Comparison of ENCODE assay signal across 8 cellular contexts in the genomic region with DNA sequence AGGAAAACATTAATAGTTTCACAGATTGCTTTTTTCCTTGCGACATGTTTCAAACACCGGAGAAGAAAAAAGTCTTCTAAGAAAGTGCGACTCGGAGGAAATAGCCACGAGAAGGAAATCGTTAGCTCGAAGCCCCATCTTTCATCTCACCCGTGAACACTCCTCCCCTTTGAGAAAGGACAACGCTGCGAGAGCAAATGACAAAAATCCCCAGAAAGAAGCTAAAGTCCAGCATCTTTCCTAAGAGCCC.
DNase-seq lines count a peak whose midpoint lies in the region; ATAC-seq and TF ChIP-seq lines count a peak whose summit lies in the region.

No MANE protein-coding gene starts in this region.

- H3K9me3 Mint-ChIP-seq in Caco-2 (ENCODE audit: unreplicated experiment) = no peaks in the 10 kb centered on the region
- peaks cover 0 to 5% (median 0%) of the 10 kb centered on the region in 3 donors for H3K9me3 Mint-ChIP-seq in IgD-negative memory B cell

- H3K79me2 ChIP-seq in mammary epithelial cell (ENCODE audit: insufficient read depth, low read length) = peaks cover 93% of the 10 kb centered on the region
- H3K79me2 ChIP-seq in mesendoderm (ENCODE audit: control insufficient read depth, insufficient read depth, low read length) = peaks cover 19% of the 10 kb centered on the region

- H3K79me1 ChIP-seq in mesendoderm (ENCODE audit: low read length) = peaks cover 2% of the 10 kb centered on the region

- H2AK5ac ChIP-seq in mesendoderm (ENCODE audit: low read length) = no peak overlapping the region

- H2BK120ac ChIP-seq in mesendoderm (ENCODE audit: low read depth, low read length) = no peak overlapping the region

- no peak overlapping the region for H3K4ac ChIP-seq in mesendoderm (ENCODE audit: low read depth, low read length)

- peak overlapping the region; percentile 87 for H3K4me3 Mint-ChIP-seq in Caco-2 (ENCODE audit: unreplicated experiment)
- peak overlapping the region; percentile 99 to 100 (median 100) for H3K4me3 Mint-ChIP-seq in IgD-negative memory B cell

- TF ChIP-seq CTCF in Caco-2 (IDR thresholded peaks at IDR 0.05; ENCODE audit: insufficient read depth in 1 of 2, low read depth in 1 of 2, low read length in 1 of 2, severe bottlenecking in 1 of 2, unreplicated experiment in 1 of 2) (no peak), mammary epithelial cell (conservative IDR thresholded peaks at IDR 0.05 in 1 of 2, IDR thresholded peaks at IDR 0.05 in 1 of 2; ENCODE audit: extremely low read depth in 1 of 2, insufficient read depth in 1 of 2, low read depth in 1 of 2, low read length in 2 of 2) (no peak)

- H3K4me1 Mint-ChIP-seq in Caco-2 (ENCODE audit: low read depth, unreplicated experiment) (peaks cover 2% of the 10 kb centered on the region), IgD-negative memory B cell (peaks cover 29 to 39% (median 33%) of the 10 kb centered on the region in 3 donors)

- dilution Hi-C loops in mammary epithelial cell (cut with HindIII; ENCODE audit: low sequenced_read_pairs) = no loop called here

- H3K27ac ChIP-seq in mammary epithelial cell (ENCODE audit: insufficient read depth, low read depth, low read length) (peak overlapping the region; percentile 90), mesendoderm (ENCODE audit: low read depth, low read length) (peak overlapping the region; percentile 96)

- H3K36me3 Mint-ChIP-seq in Caco-2 (ENCODE audit: insufficient read depth, unreplicated experiment) (peaks cover 43% of the 10 kb centered on the region), IgD-negative memory B cell (peaks cover under 1% of the 10 kb centered on the region)

- ATAC-seq in GM19463 (IDR thresholded peaks at IDR 0.05; ENCODE audit: unreplicated experiment) = no peak
- ATAC-seq in HG03439 (IDR thresholded peaks at IDR 0.05; ENCODE audit: unreplicated experiment) = no peak

- CTCF ChIA-PET in Caco-2 (lab: Charles Lee) (interaction anchor here (0.7 to 3.0 kb wide), 3 partner anchors 83 to 306 kb away, joined by 3 to 10 read pairs (median 4); partner anchors contain the start of gene TRIM13), mammary epithelial cell (lab: Charles Lee; ENCODE audit: low non-redundant PET) (no interaction called here)

- 5% methylated on average over 8 of the region's 10 CpGs for WGBS in mammary epithelial cell (ENCODE audit: low coverage, missing lambda C conversion rate)
- WGBS in mesendoderm (ENCODE audit: extremely low coverage, insufficient coverage, low lambda C conversion rate) = no CpG with 5 or more reads among the region's 10 CpGs

- H4K5ac ChIP-seq in mesendoderm (ENCODE audit: low read length) = no peak overlapping the region

- H3K9ac ChIP-seq in mammary epithelial cell (ENCODE audit: insufficient read depth, low read length) (peak overlapping the region; percentile 96), mesendoderm (ENCODE audit: low read length) (peak overlapping the region; percentile 93)

- intact Hi-C loops in Caco-2 (cut with micrococcal nuclease; ENCODE audit: unreplicated experiment) = loop anchor here (5.0 to 10.0 kb wide), 3 partner anchors 94 to 992 kb away; no protein-coding TSS in a partner anchor
- intact Hi-C loops in mammary epithelial cell (cut with micrococcal nuclease) = loop anchor here (1.0 to 10.0 kb wide), 6 partner anchors 7 to 413 kb away; partner anchors contain the start of gene SPRYD7

- H2BK15ac ChIP-seq in mesendoderm (replicated peaks; ENCODE audit: low read depth) = no peak overlapping the region

- peak overlapping the region; percentile 46 for H3K4me3 ChIP-seq in Caco-2 (ENCODE audit: low read depth, low read length)
- H3K4me3 ChIP-seq in mammary epithelial cell (replicated peaks in 1 of 3; ENCODE audit: insufficient read depth in 1 of 3, low read depth in 2 of 3, low read length in 3 of 3) = peak overlapping the region; percentile 76 to 99 (median 92)
- peak overlapping the region; percentile 84 for H3K4me3 ChIP-seq in mesendoderm (ENCODE audit: low read length)

- H3K56ac ChIP-seq in mesendoderm (ENCODE audit: low read length) = peak overlapping the region; percentile 93

- H3K23ac ChIP-seq in mesendoderm (ENCODE audit: low read length) = no peak overlapping the region

- H3K18ac ChIP-seq in mesendoderm (ENCODE audit: low read length) = no peak overlapping the region

- no peak overlapping the region for H4K8ac ChIP-seq in mesendoderm (ENCODE audit: low read depth, low read length)

- peak overlapping the region; percentile 86 for H3K4me2 ChIP-seq in mammary epithelial cell (ENCODE audit: insufficient read depth, low read depth, low read length)
- peak overlapping the region; percentile 10 for H3K4me2 ChIP-seq in mesendoderm (ENCODE audit: low read length)

- H2AFZ ChIP-seq in mammary epithelial cell (ENCODE audit: low read depth, low read length) = peak overlapping the region; percentile 80

- no peak for DNase-seq in Caco-2
- DNase-seq in mammary epithelial cell = peak; percentile 55
- no peak for DNase-seq in mesendoderm
- no peak for DNase-seq in NCI-H2227 (lab: John Stamatoyannopoulos, UW; ENCODE audit: unreplicated experiment)
- no peak for DNase-seq in NCI-H748 (lab: John Stamatoyannopoulos, UW; ENCODE audit: unreplicated experiment)

- POLR2A ChIA-PET in Caco-2 (lab: Charles Lee) = interaction anchor here (1.0 to 3.1 kb wide), 4 partner anchors 44 to 831 kb away, joined by 3 to 29 read pairs (median 6); partner anchors contain the start of genes SPRYD7 and TRIM13

- H3K27me3 ChIP-seq in Caco-2 (replicated peaks; ENCODE audit: control insufficient read depth, insufficient read depth, low read length) (no peaks in the 10 kb centered on the region), mammary epithelial cell (ENCODE audit: insufficient read depth, low read length) (no peaks in the 10 kb centered on the region), mesendoderm (ENCODE audit: insufficient read depth, low read length, poor library complexity) (no peaks in the 10 kb centered on the region)

- H3K36me3 ChIP-seq in Caco-2 (ENCODE audit: control insufficient read depth, insufficient read depth, low read length) (no peaks in the 10 kb centered on the region), mammary epithelial cell (ENCODE audit: insufficient read depth, low read length) (no peaks in the 10 kb centered on the region), mesendoderm (ENCODE audit: control insufficient read depth, insufficient read depth, low read length) (no peaks in the 10 kb centered on the region)

- H3K4me1 ChIP-seq in Caco-2 = peaks cover 10% of the 10 kb centered on the region; the same call in 1 of the 2 replicates
- H3K4me1 ChIP-seq in mammary epithelial cell (ENCODE audit: insufficient read depth, low read length) = peaks cover 1% of the 10 kb centered on the region
- H3K4me1 ChIP-seq in mesendoderm (ENCODE audit: control insufficient read depth, low read depth, low read length) = peaks cover 2% of the 10 kb centered on the region

- H3K27me3 Mint-ChIP-seq in Caco-2 (ENCODE audit: insufficient read depth, unreplicated experiment) (no peaks in the 10 kb centered on the region), IgD-negative memory B cell (peaks cover 3% of the 10 kb centered on the region)

- H2BK5ac ChIP-seq in mesendoderm (ENCODE audit: low read length) = no peak overlapping the region

- no peaks in the 10 kb centered on the region for H3K9me3 ChIP-seq in Caco-2
- H3K9me3 ChIP-seq in mammary epithelial cell (replicated peaks; ENCODE audit: insufficient read depth, low read length) = no peaks in the 10 kb centered on the region

- BruUV-seq in Caco-2 (replicated peaks; lab: Mats Ljungman, UMichigan) (no TSS peak), mammary epithelial cell (replicated peaks; lab: Mats Ljungman, UMichigan) (no TSS peak)

- H4K20me1 ChIP-seq in mammary epithelial cell (ENCODE audit: insufficient read depth, low read length) = peaks cover 2% of the 10 kb centered on the region

- H3K27ac Mint-ChIP-seq in Caco-2 (ENCODE audit: unreplicated experiment) = peak overlapping the region; percentile 96
- H3K27ac Mint-ChIP-seq in IgD-negative memory B cell = peak overlapping the region; percentile 93 to 99 (median 99)

- in situ Hi-C loops in mammary epithelial cell (cut with MboI; ENCODE audit: low sequenced_read_pairs in 2 of 2) = loop anchor here in 1 of 2 donors (25.0 kb wide), 1 partner anchor 457 kb away; no protein-coding TSS in a partner anchor
